Comparison of ENCODE assay signal across 9 cellular contexts in the genomic region with DNA sequence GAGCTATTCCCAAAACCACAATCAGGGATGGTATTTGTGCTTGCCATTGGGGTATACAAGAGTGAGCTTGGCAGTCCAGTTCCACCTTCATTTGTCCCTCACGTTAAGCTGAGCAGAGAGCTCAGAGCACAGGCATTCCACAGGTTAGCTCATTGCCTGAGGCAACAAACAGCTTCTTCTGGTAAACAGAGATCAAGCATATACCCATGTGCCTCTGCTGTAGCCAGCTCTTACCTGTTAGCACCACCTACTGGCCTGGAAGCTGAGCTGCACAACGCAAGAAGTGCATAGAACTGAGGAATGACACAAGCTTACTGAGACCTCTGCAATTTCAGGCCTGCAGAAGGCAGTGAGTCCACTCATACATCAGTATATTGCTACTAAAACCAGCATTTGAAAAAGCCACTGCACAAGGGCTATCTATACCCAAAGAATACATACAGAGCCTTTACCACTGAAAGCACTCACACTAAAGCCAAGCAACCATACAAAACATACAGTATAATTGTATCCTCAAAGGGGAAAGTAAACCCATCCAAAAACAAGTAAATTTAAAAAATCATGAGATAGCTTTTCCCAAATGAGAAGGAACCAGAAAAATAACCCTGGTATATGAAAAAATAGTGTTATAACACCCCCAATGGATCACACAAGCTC.
DNase-seq lines count a peak whose midpoint lies in the region; FAIRE-seq and TF ChIP-seq lines count a peak whose summit lies in the region.
"Had no signal": no experiment of that assay in that cellular context is flagged by ENCODE, and none has a peak within 500 bp of the region (broad histone marks: within the 10 kb centered on the region; RNA-seq: fewer than 3 reads in every experiment).

No MANE protein-coding gene starts in this region.

- DNase-seq in NCI-H1436 (lab: John Stamatoyannopoulos, UW) (peak; percentile 16), NCI-H1436 treated with DMSO at 0.1 percent for 48 hours (lab: John Stamatoyannopoulos, UW) (no peak), H7 (peak; percentile 35), Kasumi-1 (lab: John Stamatoyannopoulos, UW) (peak; percentile 70 to 72), WERI-Rb-1 (peak; percentile 65), nephron progenitor cell (peak; percentile 20), GM12892 (ENCODE audit: insufficient read length) (no peak), activated gamma-delta T cell treated with Interleukin-2 at 50 U/mL for 16 hours (no peak)

- H3K27me3 Mint-ChIP-seq in nephron progenitor cell (ENCODE audit: low read depth, poor library complexity), result peaks cover 3% of the 10 kb centered on the region

- H3K27ac Mint-ChIP-seq in nephron progenitor cell, result no peak overlapping the region

- no peaks in the 10 kb centered on the region for H3K9me3 ChIP-seq in WERI-Rb-1 (ENCODE audit: severe bottlenecking)

- peak; percentile 96 for TF ChIP-seq CTCF in WERI-Rb-1 (IDR thresholded peaks at IDR 0.05; ENCODE audit: low read depth, low read length)
- TF ChIP-seq CTCF in nephron progenitor cell (IDR thresholded peaks at IDR 0.05), result peak; percentile 55

- H3K9me3 Mint-ChIP-seq in nephron progenitor cell, result peaks cover 15% of the 10 kb centered on the region

- no peaks in the 10 kb centered on the region for H3K36me3 Mint-ChIP-seq in nephron progenitor cell (ENCODE audit: low read depth)

- H3K4me3 ChIP-seq in H7 (ENCODE audit: insufficient read depth, low read depth, low read length), result no peak overlapping the region
- H3K4me3 ChIP-seq in WERI-Rb-1 (ENCODE audit: low read depth, low read length), result no peak overlapping the region

- H3K36me3 ChIP-seq in H7 (replicated peaks; ENCODE audit: control insufficient read depth, insufficient read depth, low read length) (no peaks in the 10 kb centered on the region), WERI-Rb-1 (no peaks in the 10 kb centered on the region)

- H3K4me1 Mint-ChIP-seq in nephron progenitor cell, result no peaks in the 10 kb centered on the region

- H3K27ac ChIP-seq in WERI-Rb-1, result no peak overlapping the region
- H3K27ac ChIP-seq: parathyroid adenoma had no signal

- no peak overlapping the region for H3K4me3 Mint-ChIP-seq in nephron progenitor cell

- H3K27me3 ChIP-seq in H7 (ENCODE audit: control insufficient read depth, insufficient read depth, low read length) (no peaks in the 10 kb centered on the region), WERI-Rb-1 (ENCODE audit: insufficient read depth, low read depth, severe bottlenecking) (no peaks in the 10 kb centered on the region)

- no peak for FAIRE-seq in GM12892 (lab: Jason Lieb, UNC)

- TF ChIP-seq POLR2A in GM12892 (IDR thresholded peaks at IDR 0.05; ENCODE audit: low read depth, low read length), result no peak

Comparison
In these comparisons a context has a peak if more than half of its experiments do, and no peak if none do; other contexts are left out.
1. DNase-seq: peak in NCI-H1436 (single experiment), H7 (single experiment), Kasumi-1 (2 of 2), WERI-Rb-1 (single experiment) and nephron progenitor cell (single experiment); none in NCI-H1436 treated with DMSO at 0.1 percent for 48 hours (single experiment), GM12892 (single experiment) and activated gamma-delta T cell treated with Interleukin-2 at 50 U/mL for 16 hours (single experiment).